29 cellular contexts compared by ENCODE assay signal in the genomic region with DNA sequence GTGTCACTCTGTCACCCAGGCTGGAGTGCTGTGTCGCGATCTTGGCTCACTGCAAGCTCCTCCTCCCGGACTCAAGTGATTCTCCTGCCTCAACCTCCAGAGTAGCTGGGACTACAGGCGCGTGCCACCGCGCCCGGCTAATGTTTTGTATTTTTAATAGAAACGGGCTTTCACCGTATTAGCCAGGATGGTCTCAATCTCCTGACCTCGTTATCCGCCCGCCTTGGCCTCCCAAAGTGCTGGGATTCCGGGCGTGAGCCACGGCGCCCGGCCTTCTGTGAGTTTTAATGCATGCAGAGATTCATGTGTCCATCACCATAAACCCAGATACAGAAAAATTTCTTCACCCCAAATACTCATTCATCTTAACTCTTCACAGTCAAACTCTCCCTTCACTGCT.
"Had no signal": no experiment of that assay in that cellular context is flagged by ENCODE, and none has a peak within 500 bp of the region (broad histone marks: within the 10 kb centered on the region; RNA-seq: fewer than 3 reads in every experiment).

No MANE protein-coding gene starts in this region.

- H3K4me1 ChIP-seq: colonic mucosa, esophagus muscularis mucosa, esophagus squamous epithelium, foreskin keratinocyte, gastrocnemius medialis, gastroesophageal sphincter, heart left ventricle, heart right ventricle had no signal

- H3K4me3 ChIP-seq: colonic mucosa, coronary artery, dorsolateral prefrontal cortex, esophagus muscularis mucosa, esophagus squamous epithelium, gastrocnemius medialis, gastroesophageal sphincter, heart left ventricle, heart right ventricle had no signal

- H3K27ac ChIP-seq: colonic mucosa, coronary artery, dorsolateral prefrontal cortex, epithelial cell of prostate, esophagus muscularis mucosa, esophagus squamous epithelium, foreskin keratinocyte, gastrocnemius medialis, gastroesophageal sphincter, heart left ventricle, heart right ventricle had no signal

- H3K9me3 Mint-ChIP-seq: endodermal cell had no signal

- H3K36me3 ChIP-seq: colonic mucosa, esophagus muscularis mucosa, esophagus squamous epithelium, gastrocnemius medialis, gastroesophageal sphincter, heart left ventricle, heart right ventricle had no signal

- H3K9me3 ChIP-seq: esophagus muscularis mucosa, gastrocnemius medialis, gastroesophageal sphincter had no signal

- H3K27ac Mint-ChIP-seq: dendritic cell treated with granulocyte-macrophage colony-stimulating factor and Interleukin-4, amounts not matched to agents 40 ng/mL and 50 ng/mL, for 4 days; effector memory CD8-positive, alpha-beta T cell; endodermal cell had no signal

- H3K4me3 Mint-ChIP-seq: dendritic cell treated with granulocyte-macrophage colony-stimulating factor and Interleukin-4, amounts not matched to agents 40 ng/mL and 50 ng/mL, for 4 days; effector memory CD8-positive, alpha-beta T cell; endodermal cell had no signal

- FAIRE-seq: colon, endometrium, endothelial cell of umbilical vein, frontal cortex had no signal

- DNase-seq: colonic mucosa; cortex of kidney; dermis blood vessel endothelial cell; dorsolateral prefrontal cortex; effector CD4-positive, alpha-beta T cell; effector CD8-positive, alpha-beta T cell; effector memory CD4-positive, alpha-beta T cell; effector memory CD8-positive, alpha-beta T cell; endodermal cell; erythroblast; esophagus squamous epithelium; foreskin fibroblast; foreskin keratinocyte; foreskin melanocyte; gastrocnemius medialis; glutamatergic neuron; head of caudate nucleus; heart left ventricle; heart right ventricle had no signal

- ATAC-seq: effector memory CD8-positive, alpha-beta T cell; esophagus mucosa; foreskin keratinocyte; gastrocnemius medialis; gastroesophageal sphincter; heart left ventricle; heart right ventricle had no signal

- H3K27me3 Mint-ChIP-seq: dendritic cell treated with granulocyte-macrophage colony-stimulating factor and Interleukin-4, amounts not matched to agents 40 ng/mL and 50 ng/mL, for 4 days; effector memory CD8-positive, alpha-beta T cell had no signal
